ENCODE assay signal across 30 cellular contexts in genomic region chr16:2822158-2822495, GRCh38. TPM values are rescaled to one million over a fixed set of nuclear protein-coding genes. Genes with fewer than 3 reads are reported as not detected.
"Had no signal": no experiment of that assay in that cellular context is flagged by ENCODE, and none has a peak within 500 bp of the region (broad histone marks: within the 10 kb centered on the region; RNA-seq: fewer than 3 reads in every experiment).

No MANE protein-coding gene starts in this region.

- H3K27ac Mint-ChIP-seq: naive thymus-derived CD4-positive, alpha-beta T cell; nephron progenitor cell; progenitor cell of endocrine pancreas; stimulated activated naive B cell treated with anti-CD40 and anti-IgM and Interleukin-4, amounts not matched to agents 10 μg/mL and 1 μg/mL and 100 μg/mL, for 72 hours; stimulated activated naive CD8-positive, alpha-beta T cell treated with anti-CD3 and anti-CD28 coated beads, Interleukin-15, amount 100 ng/mL, for 72 hours had no signal

- H3K9me3 ChIP-seq: heart left ventricle, neutrophil, ovary, testis, tibial nerve had no signal

- H3K4me1 ChIP-seq: heart left ventricle, testis, tibial nerve had no signal

- DNase-seq: effector CD8-positive, alpha-beta T cell; heart left ventricle; hippocampal formation; kidney glomerular epithelial cell; mammary epithelial cell; naive thymus-derived CD4-positive, alpha-beta T cell; nephron progenitor cell; right cardiac atrium; stimulated activated CD4-positive, alpha-beta T cell treated with anti-CD3 and anti-CD28 coated beads, Interleukin-15, amount 100 ng/mL, for 24 hours; stimulated activated CD4-positive, alpha-beta T cell treated with anti-CD3 and anti-CD28 coated beads, Interleukin-1b, Interleukin-23, amount 100 ng/mL, for 48 hours; stimulated activated CD4-positive, alpha-beta T cell treated with anti-CD3 and anti-CD28 coated beads, Interleukin-4, amount 100 ng/mL, for 4 hours; stimulated activated naive B cell treated with anti-CD40 and anti-IgM and Interleukin-4, amounts not matched to agents 10 μg/mL and 1 μg/mL and 100 μg/mL, for 72 hours; stimulated activated naive CD8-positive, alpha-beta T cell treated with anti-CD3 and anti-CD28 coated beads, Interleukin-15, amount 100 ng/mL, for 72 hours; testis had no signal

- H3K4me3 ChIP-seq: coronary artery, dorsolateral prefrontal cortex, heart left ventricle, ovary, testis, tibial nerve had no signal

- ATAC-seq: esophagus mucosa; heart left ventricle; naive thymus-derived CD4-positive, alpha-beta T cell; right cardiac atrium; stimulated activated naive B cell treated with anti-CD40 and anti-IgM and Interleukin-4, amounts not matched to agents 10 μg/mL and 1 μg/mL and 100 μg/mL, for 72 hours; stimulated activated naive CD8-positive, alpha-beta T cell treated with anti-CD3 and anti-CD28 coated beads, Interleukin-15, amount 100 ng/mL, for 72 hours had no signal

- H3K27me3 Mint-ChIP-seq: stimulated activated naive CD8-positive, alpha-beta T cell treated with anti-CD3 and anti-CD28 coated beads, Interleukin-15, amount 100 ng/mL, for 72 hours had no signal

- H3K27ac ChIP-seq: coronary artery, dorsolateral prefrontal cortex, heart left ventricle, neutrophil, ovary, testis, tibial nerve had no signal

- H3K4me3 Mint-ChIP-seq: naive thymus-derived CD4-positive, alpha-beta T cell; nephron progenitor cell; stimulated activated naive B cell treated with anti-CD40 and anti-IgM and Interleukin-4, amounts not matched to agents 10 μg/mL and 1 μg/mL and 100 μg/mL, for 72 hours; stimulated activated naive CD8-positive, alpha-beta T cell treated with anti-CD3 and anti-CD28 coated beads, Interleukin-15, amount 100 ng/mL, for 72 hours had no signal

- H3K4me1 Mint-ChIP-seq: naive thymus-derived CD4-positive, alpha-beta T cell; nephron progenitor cell; stimulated activated naive CD8-positive, alpha-beta T cell treated with anti-CD3 and anti-CD28 coated beads, Interleukin-15, amount 100 ng/mL, for 72 hours had no signal

- H3K9me3 Mint-ChIP-seq: naive thymus-derived CD4-positive, alpha-beta T cell; nephron progenitor cell; stimulated activated naive B cell treated with anti-CD40 and anti-IgM and Interleukin-4, amounts not matched to agents 10 μg/mL and 1 μg/mL and 100 μg/mL, for 72 hours; stimulated activated naive CD8-positive, alpha-beta T cell treated with anti-CD3 and anti-CD28 coated beads, Interleukin-15, amount 100 ng/mL, for 72 hours had no signal

- H3K36me3 Mint-ChIP-seq: naive thymus-derived CD4-positive, alpha-beta T cell; stimulated activated naive B cell treated with anti-CD40 and anti-IgM and Interleukin-4, amounts not matched to agents 10 μg/mL and 1 μg/mL and 100 μg/mL, for 72 hours had no signal

- H3K27me3 ChIP-seq: neutrophil, ovary, testis had no signal

- H3K36me3 ChIP-seq: heart left ventricle, neutrophil, ovary, tibial nerve had no signal

RNA-seq across cellular contexts. Expression of gene PRSS21, which starts 5.1 kb away (rescaled TPM):
- total RNA-seq: chondrocyte, frontal cortex, glomerular endothelial cell, heart left ventricle, mesenteric fat pad, mononuclear cell, progenitor cell of endocrine pancreas, right cardiac atrium, tibial nerve, urinary bladder had no signal
- polyA plus RNA-seq: heart left ventricle, right cardiac atrium had no signal

RNA-seq across cellular contexts. Expression of gene ZG16B, which starts 8.0 kb away (rescaled TPM):
- total RNA-seq: fibroblast of lung, frontal cortex, mesenteric fat pad, progenitor cell of endocrine pancreas, tibial nerve had no signal
- polyA plus RNA-seq: fibroblast of lung; heart left ventricle; naive thymus-derived CD4-positive, alpha-beta T cell; right cardiac atrium had no signal

RNA-seq across cellular contexts. Expression of gene PRSS41, which starts 23.9 kb away (rescaled TPM):
- total RNA-seq: chondrocyte; dorsolateral prefrontal cortex; esophagus mucosa; fibroblast of lung; frontal cortex; glomerular endothelial cell; heart left ventricle; liver; mammary epithelial cell; mesenteric fat pad; mononuclear cell; naive thymus-derived CD4-positive, alpha-beta T cell; progenitor cell of endocrine pancreas; right cardiac atrium; subcutaneous adipose tissue; tibial nerve; urinary bladder had no signal
- polyA plus RNA-seq: fibroblast of lung; heart left ventricle; liver; mammary epithelial cell; naive thymus-derived CD4-positive, alpha-beta T cell; ovary; right cardiac atrium; urinary bladder had no signal

RNA-seq across cellular contexts. Expression of gene PRSS33, which starts 34.8 kb away (rescaled TPM):
- total RNA-seq: chondrocyte, esophagus mucosa, fibroblast of lung, frontal cortex, glomerular endothelial cell, heart left ventricle, liver, mammary epithelial cell, mesenteric fat pad, mononuclear cell, right cardiac atrium, subcutaneous adipose tissue, tibial nerve, urinary bladder had no signal
- polyA plus RNA-seq: fibroblast of lung; heart left ventricle; liver; mammary epithelial cell; naive thymus-derived CD4-positive, alpha-beta T cell; ovary; right cardiac atrium; urinary bladder had no signal

RNA-seq across cellular contexts. Expression of gene PRSS22, which starts 35.8 kb away (rescaled TPM):
- total RNA-seq: chondrocyte, frontal cortex, glomerular endothelial cell, heart left ventricle, mesenteric fat pad, right cardiac atrium, testis, tibial nerve had no signal
- polyA plus RNA-seq: fibroblast of lung; heart left ventricle; naive thymus-derived CD4-positive, alpha-beta T cell; right cardiac atrium had no signal
